1 cellular context compared by ENCODE assay signal in genomic region chr1:3981746-3982505, GRCh38.
TF ChIP-seq lines count a peak whose summit lies in the region.

No MANE protein-coding gene starts in this region.

TF ChIP-seq in GM23338, 12 proteins besides CTCF, POLR2A, EP300 and RAD21 (continued from another document):
- TF ChIP-seq, protein P1, sequence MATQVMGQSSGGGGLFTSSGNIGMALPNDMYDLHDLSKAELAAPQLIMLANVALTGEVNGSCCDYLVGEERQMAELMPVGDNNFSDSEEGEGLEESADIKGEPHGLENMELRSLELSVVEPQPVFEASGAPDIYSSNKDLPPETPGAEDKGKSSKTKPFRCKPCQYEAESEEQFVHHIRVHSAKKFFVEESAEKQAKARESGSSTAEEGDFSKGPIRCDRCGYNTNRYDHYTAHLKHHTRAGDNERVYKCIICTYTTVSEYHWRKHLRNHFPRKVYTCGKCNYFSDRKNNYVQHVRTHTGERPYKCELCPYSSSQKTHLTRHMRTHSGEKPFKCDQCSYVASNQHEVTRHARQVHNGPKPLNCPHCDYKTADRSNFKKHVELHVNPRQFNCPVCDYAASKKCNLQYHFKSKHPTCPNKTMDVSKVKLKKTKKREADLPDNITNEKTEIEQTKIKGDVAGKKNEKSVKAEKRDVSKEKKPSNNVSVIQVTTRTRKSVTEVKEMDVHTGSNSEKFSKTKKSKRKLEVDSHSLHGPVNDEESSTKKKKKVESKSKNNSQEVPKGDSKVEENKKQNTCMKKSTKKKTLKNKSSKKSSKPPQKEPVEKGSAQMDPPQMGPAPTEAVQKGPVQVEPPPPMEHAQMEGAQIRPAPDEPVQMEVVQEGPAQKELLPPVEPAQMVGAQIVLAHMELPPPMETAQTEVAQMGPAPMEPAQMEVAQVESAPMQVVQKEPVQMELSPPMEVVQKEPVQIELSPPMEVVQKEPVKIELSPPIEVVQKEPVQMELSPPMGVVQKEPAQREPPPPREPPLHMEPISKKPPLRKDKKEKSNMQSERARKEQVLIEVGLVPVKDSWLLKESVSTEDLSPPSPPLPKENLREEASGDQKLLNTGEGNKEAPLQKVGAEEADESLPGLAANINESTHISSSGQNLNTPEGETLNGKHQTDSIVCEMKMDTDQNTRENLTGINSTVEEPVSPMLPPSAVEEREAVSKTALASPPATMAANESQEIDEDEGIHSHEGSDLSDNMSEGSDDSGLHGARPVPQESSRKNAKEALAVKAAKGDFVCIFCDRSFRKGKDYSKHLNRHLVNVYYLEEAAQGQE (IDR thresholded peaks at IDR 0.05; ENCODE audit: unreplicated experiment) = no peak
- TF ChIP-seq ZNF462 (CRISPR knock-in tag; IDR thresholded peaks at IDR 0.05) (no peak), JUNB (IDR thresholded peaks at IDR 0.05; ENCODE audit: unreplicated experiment) (no peak)
